Comparison of ENCODE assay signal across 13 cellular contexts in genomic region chr1:91783423-91784162, GRCh38.
DNase-seq lines count a peak whose midpoint lies in the region; ATAC-seq and TF ChIP-seq lines count a peak whose summit lies in the region.
"Had no signal": no experiment of that assay in that cellular context is flagged by ENCODE, and none has a peak within 500 bp of the region (broad histone marks: within the 10 kb centered on the region; RNA-seq: fewer than 3 reads in every experiment).

No MANE protein-coding gene starts in this region.

- peaks cover 72% of the 10 kb centered on the region for H3K4me1 ChIP-seq in left ventricle myocardium inferior
- peaks cover 13 to 73% of the 10 kb centered on the region in 2 donors for H3K4me1 ChIP-seq in adrenal gland (replicated peaks in 1 of 2)

- no peak for ATAC-seq in GM18858 (IDR thresholded peaks at IDR 0.05; ENCODE audit: unreplicated experiment)
- ATAC-seq in HG03342 (IDR thresholded peaks at IDR 0.05; ENCODE audit: unreplicated experiment), result no peak

- peak; percentile 64 for DNase-seq in AG10803 (ENCODE audit: low read depth)
- peak; percentile 66 for DNase-seq in astrocyte of the spinal cord (ENCODE audit: low read depth, low spot score)
- no peak for DNase-seq in left ventricle myocardium inferior
- DNase-seq in pulmonary artery endothelial cell (ENCODE audit: low read depth, low spot score), result peak; percentile 75
- no peak for DNase-seq in lower leg skin (ENCODE audit: low spot score in 2 of 2)
- no peak for DNase-seq in adrenal gland
- DNase-seq: activated B cell treated with CpG ODN at 0.5 μM for 24 hours; activated T-cell treated with anti-CD3 and anti-CD28 coated beads, Interleukin-2, amount 50 U/mL, for 1 hour; DMS79; glutamatergic neuron; NCI-H1092 treated with DMSO at 0.1 percent for 48 hours had no signal

- intact Hi-C loops in left ventricle myocardium inferior (cut with micrococcal nuclease), result no loop called here
- intact Hi-C loops in lower leg skin (cut with DNase I; ENCODE audit: low total_unique reads), result no loop called here
- intact Hi-C loops in adrenal gland (cut with DNase I), result no loop called here

- H3K27ac ChIP-seq in left ventricle myocardium inferior (replicated peaks) (peak overlapping the region; percentile 63), adrenal gland (peak overlapping the region in 2 of 5 donors; percentile 31 to 41)

- H3K9me3 ChIP-seq in left ventricle myocardium inferior (replicated peaks), result no peaks in the 10 kb centered on the region
- H3K9me3 ChIP-seq in adrenal gland (replicated peaks in 1 of 3), result no peaks in the 10 kb centered on the region

- TF ChIP-seq CTCF in AG10803 (conservative IDR thresholded peaks at IDR 0.05; ENCODE audit: low read length), result no peak
- no peak for TF ChIP-seq CTCF in astrocyte of the spinal cord (IDR thresholded peaks at IDR 0.05; ENCODE audit: low read depth, low read length)
- no peak for TF ChIP-seq CTCF in left ventricle myocardium inferior (IDR thresholded peaks at IDR 0.05; ENCODE audit: borderline replicate concordance)
- no peak for TF ChIP-seq CTCF in lower leg skin (IDR thresholded peaks at IDR 0.05)
- no peak for TF ChIP-seq CTCF in adrenal gland (IDR thresholded peaks at IDR 0.05)

- TF ChIP-seq POLR2A in lower leg skin (IDR thresholded peaks at IDR 0.05), result no peak
- TF ChIP-seq POLR2A in adrenal gland (IDR thresholded peaks at IDR 0.05), result no peak

- 61 to 69% methylated on average over 7 of the region's 7 CpGs for WGBS in lower leg skin, 2 donors
- 63 to 71% (median 68%) methylated on average over 7 of the region's 7 CpGs for WGBS in adrenal gland, 4 donors

- H3K27me3 ChIP-seq in left ventricle myocardium inferior (ENCODE audit: low read depth), result no peaks in the 10 kb centered on the region
- no peaks in the 10 kb centered on the region for H3K27me3 ChIP-seq in adrenal gland

- peaks cover 7% of the 10 kb centered on the region for H3K36me3 ChIP-seq in left ventricle myocardium inferior
- peaks cover 0 to 4% of the 10 kb centered on the region in 2 donors for H3K36me3 ChIP-seq in adrenal gland (replicated peaks in 1 of 2)

- H3K4me3 ChIP-seq in AG10803 (ENCODE audit: low read length), result no peak overlapping the region
- H3K4me3 ChIP-seq in astrocyte of the spinal cord (ENCODE audit: low read depth, low read length), result no peak overlapping the region
- no peak overlapping the region for H3K4me3 ChIP-seq in left ventricle myocardium inferior
- no peak overlapping the region for H3K4me3 ChIP-seq in lower leg skin (ENCODE audit: low read depth, poor library complexity, severe bottlenecking)
- no peak overlapping the region for H3K4me3 ChIP-seq in adrenal gland

- in situ Hi-C loops in astrocyte of the spinal cord (cut with HindIII; ENCODE audit: low sequenced_read_pairs), result no loop called here

Comparison
In these comparisons a context has a peak if more than half of its experiments do, and no peak if none do; other contexts are left out.
1. DNase-seq: peak in AG10803 (single experiment), astrocyte of the spinal cord (single experiment) and pulmonary artery endothelial cell (single experiment); none in left ventricle myocardium inferior (single experiment), lower leg skin (0 of 2) and adrenal gland (0 of 7).